ENCODE assay signal across 8 cellular contexts in the genomic region with DNA sequence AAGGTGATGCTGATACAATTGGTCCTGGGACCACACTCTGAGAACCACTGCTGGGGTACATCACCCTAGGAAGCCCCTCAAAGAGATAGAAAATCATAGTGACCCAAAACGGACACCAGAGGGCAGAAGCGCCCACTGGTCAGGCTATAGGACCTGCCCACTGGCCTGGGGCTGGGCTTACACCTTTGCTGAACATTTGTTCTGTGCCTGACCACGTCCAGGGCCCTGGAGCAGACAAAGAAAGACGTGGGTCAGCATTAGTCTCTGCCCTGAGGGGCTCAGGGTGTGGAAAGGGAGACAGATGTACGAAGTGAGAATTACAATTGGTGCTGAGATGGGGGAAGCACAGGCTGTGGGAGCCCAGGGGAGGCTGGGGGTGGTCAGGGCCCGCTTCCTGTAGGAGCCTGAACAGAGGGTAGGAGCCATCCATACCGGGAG. TPM values are rescaled to one million over a fixed set of nuclear protein-coding genes. Genes with fewer than 3 reads are reported as not detected.
A peak's percentile ranks its signal among the peaks of the same experiment; 100 is the strongest.
DNase-seq lines count a peak whose midpoint lies in the region; ATAC-seq, FAIRE-seq and TF ChIP-seq lines count a peak whose summit lies in the region.

No MANE protein-coding gene starts in this region.

- 24% methylated on average over 7 of the region's 7 CpGs for WGBS in suprapubic skin

- H3K27ac ChIP-seq in suprapubic skin = no peak overlapping the region

- ATAC-seq in HG02981 (IDR thresholded peaks at IDR 0.05; ENCODE audit: unreplicated experiment) (no peak), GM21360 (IDR thresholded peaks at IDR 0.05; ENCODE audit: unreplicated experiment) (no peak)

- DNase-seq in DMS114 treated with DMSO at 0.1 percent for 48 hours (lab: John Stamatoyannopoulos, UW; ENCODE audit: unreplicated experiment) (peak; percentile 32), HK-2 (ENCODE audit: unreplicated experiment) (peak; percentile 49), RCC 7860 (ENCODE audit: low spot score) (peak; percentile 40), chondrocyte (ENCODE audit: low spot score) (no peak), kidney glomerular epithelial cell (lab: John Stamatoyannopoulos, UW) (peak; percentile 14), suprapubic skin (ENCODE audit: low spot score in 2 of 2) (no peak)

- no peaks in the 10 kb centered on the region for H3K36me3 ChIP-seq in suprapubic skin

- H3K27me3 Mint-ChIP-seq in chondrocyte (ENCODE audit: low read depth) = no peaks in the 10 kb centered on the region

- H3K9me3 ChIP-seq in suprapubic skin = no peaks in the 10 kb centered on the region

- H3K9me3 Mint-ChIP-seq in chondrocyte (ENCODE audit: low read depth) = no peaks in the 10 kb centered on the region

- TF ChIP-seq POLR2A in suprapubic skin (IDR thresholded peaks at IDR 0.05) = no peak

- peaks cover 6% of the 10 kb centered on the region for H3K4me1 ChIP-seq in suprapubic skin

- peak overlapping the region; percentile 11 for H3K4me3 Mint-ChIP-seq in chondrocyte (ENCODE audit: unreplicated experiment)

- peak; percentile 100 for TF ChIP-seq CTCF in chondrocyte (IDR thresholded peaks at IDR 0.05)
- TF ChIP-seq CTCF in suprapubic skin (IDR thresholded peaks at IDR 0.05) = peak; percentile 62 to 64

- TF ChIP-seq EP300 in suprapubic skin (IDR thresholded peaks at IDR 0.05) = no peak

- H3K36me3 Mint-ChIP-seq in chondrocyte (ENCODE audit: low read depth) = no peaks in the 10 kb centered on the region

- H3K4me1 Mint-ChIP-seq in chondrocyte (ENCODE audit: low read depth) = peaks cover 7% of the 10 kb centered on the region

- peak overlapping the region; percentile 61 for H3K27ac Mint-ChIP-seq in chondrocyte (ENCODE audit: unreplicated experiment)

- H3K4me3 ChIP-seq in suprapubic skin = no peak overlapping the region

- no peak for FAIRE-seq in RCC 7860 (lab: Jason Lieb, UNC)

- no peaks in the 10 kb centered on the region for H3K27me3 ChIP-seq in suprapubic skin

RNA-seq across cellular contexts. Expression of a gene that starts 14.4 kb away (rescaled TPM):
- total RNA-seq in chondrocyte = 1,000 to 1,204 TPM (median 1,170 TPM) in 3 replicates
- 100 to 1,000 TPM in 2 of 4 donors, 10 to 100 TPM in 2; 56.9 to 111 (median 95.5) TPM for total RNA-seq in suprapubic skin

RNA-seq across cellular contexts. Expression of a gene that starts 21.9 kb away (rescaled TPM):
- 8.9 to 12.6 TPM (median 11.3 TPM) in 3 replicates for total RNA-seq in chondrocyte
- 10 to 100 TPM in 1 of 4 donors, 1 to 10 TPM in 3; 2.3 to 13.4 (median 5.4) TPM for total RNA-seq in suprapubic skin

Comparison
In these comparisons a context has a peak if more than half of its experiments do, and no peak if none do; other contexts are left out.
1. DNase-seq: peak in DMS114 treated with DMSO at 0.1 percent for 48 hours (single experiment), HK-2 (single experiment), RCC 7860 (single experiment) and kidney glomerular epithelial cell (single experiment); none in chondrocyte (single experiment) and suprapubic skin (0 of 2).